ENCODE assay signal across 17 cellular contexts in genomic region chr13:56622840-56623239, GRCh38.
DNase-seq lines count a peak whose midpoint lies in the region; ATAC-seq and TF ChIP-seq lines count a peak whose summit lies in the region.
"Had no signal": no experiment of that assay in that cellular context is flagged by ENCODE, and none has a peak within 500 bp of the region (broad histone marks: within the 10 kb centered on the region; RNA-seq: fewer than 3 reads in every experiment).

No MANE protein-coding gene starts in this region.

- no peaks in the 10 kb centered on the region for H3K27me3 ChIP-seq in gastroesophageal sphincter
- H3K27me3 ChIP-seq: BLaER1 treated with 17β-estradiol and CSF1 and Interleukin-3, amounts not matched to agents 10 nM and 100 nM had no signal

- H3K36me3 Mint-ChIP-seq in chondrocyte (ENCODE audit: low read depth), result peaks cover 1% of the 10 kb centered on the region
- peaks cover 2% of the 10 kb centered on the region for H3K36me3 Mint-ChIP-seq in progenitor cell of endocrine pancreas (ENCODE audit: insufficient read depth)
- H3K36me3 Mint-ChIP-seq: CD8-positive, alpha-beta T cell had no signal

- H3K4me3 Mint-ChIP-seq in chondrocyte (ENCODE audit: unreplicated experiment) (no peak overlapping the region), progenitor cell of endocrine pancreas (ENCODE audit: low read depth) (no peak overlapping the region)
- H3K4me3 Mint-ChIP-seq: B cell; CD4-positive, alpha-beta T cell; CD8-positive, alpha-beta T cell had no signal

- no peak for TF ChIP-seq EP300 in gastroesophageal sphincter (IDR thresholded peaks at IDR 0.05)

- peak; percentile 39 for DNase-seq in chondrocyte (ENCODE audit: low spot score)
- no peak for DNase-seq in progenitor cell of endocrine pancreas (ENCODE audit: low spot score, unreplicated experiment)
- DNase-seq in hypothalamus (lab: John Stamatoyannopoulos, UW), result no peak
- DNase-seq in amniotic stem cell (lab: John Stamatoyannopoulos, UW), result no peak
- DNase-seq: AML-193; Caco-2; Calu3; CD4-positive, alpha-beta T cell; CD8-positive, alpha-beta T cell; DMS79 treated with DMSO at 0.1 percent for 48 hours; GF-D8 had no signal

- no peaks in the 10 kb centered on the region for H3K36me3 ChIP-seq in gastroesophageal sphincter
- H3K36me3 ChIP-seq: BLaER1 treated with 17β-estradiol and CSF1 and Interleukin-3, amounts not matched to agents 10 nM and 100 nM had no signal

- no peak overlapping the region for H3K4me3 ChIP-seq in gastroesophageal sphincter
- H3K4me3 ChIP-seq: A549; BLaER1 treated with 17β-estradiol and CSF1 and Interleukin-3, amounts not matched to agents 10 nM and 100 nM had no signal

- TF ChIP-seq CTCF in chondrocyte (IDR thresholded peaks at IDR 0.05), result no peak
- no peak for TF ChIP-seq CTCF in gastroesophageal sphincter (IDR thresholded peaks at IDR 0.05)
- TF ChIP-seq CTCF in progenitor cell of endocrine pancreas (IDR thresholded peaks at IDR 0.05; ENCODE audit: unreplicated experiment), result no peak

- ATAC-seq in gastroesophageal sphincter, result peak; percentile 19
- ATAC-seq: A549; CD8-positive, alpha-beta T cell had no signal

- 57 to 86% methylated on average over 1 to 3 of the region's 4 CpGs for WGBS in gastroesophageal sphincter (ENCODE audit: low coverage in 1 of 2), 2 donors

- H3K9me3 Mint-ChIP-seq in chondrocyte (ENCODE audit: low read depth), result peaks cover 32% of the 10 kb centered on the region
- peaks cover 19% of the 10 kb centered on the region for H3K9me3 Mint-ChIP-seq in progenitor cell of endocrine pancreas (ENCODE audit: low read depth)

- H3K4me1 ChIP-seq in gastroesophageal sphincter, result no peaks in the 10 kb centered on the region
- H3K4me1 ChIP-seq: A549; BLaER1 treated with 17β-estradiol and CSF1 and Interleukin-3, amounts not matched to agents 10 nM and 100 nM; Caco-2 had no signal

- H3K4me1 Mint-ChIP-seq in chondrocyte (ENCODE audit: low read depth) (no peaks in the 10 kb centered on the region), progenitor cell of endocrine pancreas (ENCODE audit: low read depth) (no peaks in the 10 kb centered on the region)
- H3K4me1 Mint-ChIP-seq: B cell had no signal

- H3K9me3 ChIP-seq in gastroesophageal sphincter, result peaks cover 0 to 22% (median 0%) of the 10 kb centered on the region in 3 donors
- H3K9me3 ChIP-seq: A549 had no signal

- no peak overlapping the region for H3K27ac Mint-ChIP-seq in chondrocyte (ENCODE audit: unreplicated experiment)
- H3K27ac Mint-ChIP-seq in progenitor cell of endocrine pancreas, result peak overlapping the region; percentile 88
- H3K27ac Mint-ChIP-seq: B cell; CD4-positive, alpha-beta T cell; CD8-positive, alpha-beta T cell had no signal

- H3K27ac ChIP-seq in gastroesophageal sphincter, result no peak overlapping the region
- H3K27ac ChIP-seq: 22Rv1; A549; BLaER1 treated with 17β-estradiol and CSF1 and Interleukin-3, amounts not matched to agents 10 nM and 100 nM; C4-2B had no signal

- TF ChIP-seq POLR2A in gastroesophageal sphincter (IDR thresholded peaks at IDR 0.05), result no peak

- no peaks in the 10 kb centered on the region for H3K27me3 Mint-ChIP-seq in chondrocyte (ENCODE audit: low read depth)
- no peaks in the 10 kb centered on the region for H3K27me3 Mint-ChIP-seq in progenitor cell of endocrine pancreas
- H3K27me3 Mint-ChIP-seq: B cell; CD4-positive, alpha-beta T cell had no signal
